In the genomic region with DNA sequence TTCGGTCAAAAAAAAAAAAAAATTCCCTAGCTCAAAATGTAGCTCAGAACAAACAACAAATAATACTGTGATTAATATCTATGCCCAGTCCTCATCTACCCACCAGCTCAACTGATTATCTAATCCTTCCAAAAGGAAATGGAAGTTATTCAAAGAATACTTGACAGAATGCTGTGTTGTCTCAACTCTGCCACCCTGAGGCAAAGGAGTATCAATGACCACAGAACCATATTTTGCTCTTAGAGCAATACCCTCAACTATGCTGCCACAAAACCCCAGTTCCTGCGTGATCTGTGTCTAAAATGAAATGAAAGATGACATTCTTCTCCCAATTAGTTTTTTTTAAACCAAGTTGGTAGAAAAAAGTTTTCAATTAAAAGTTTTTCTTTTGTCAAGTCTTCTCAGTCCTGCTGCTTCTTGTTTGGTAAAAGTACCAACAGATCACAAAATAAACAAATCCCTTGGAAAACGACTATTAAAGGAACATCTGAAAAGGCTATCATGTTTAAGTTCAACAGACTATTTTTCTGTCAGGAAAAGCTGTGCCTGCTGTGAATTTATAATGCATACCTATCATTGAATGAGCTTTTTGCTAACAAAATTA, we compare ENCODE assay signal across 2 cellular contexts.
TF ChIP-seq lines count a peak whose summit lies in the region.

No MANE protein-coding gene starts in this region.

TF ChIP-seq in A549, 52 proteins besides CTCF, POLR2A, EP300 and RAD21 (continued from another document):
- no peak for TF ChIP-seq PBX3 (IDR thresholded peaks at IDR 0.05)
- TF ChIP-seq SMC3 (IDR thresholded peaks at IDR 0.05), result peak; percentile 15; the same call in 1 of the 3 replicates

TF ChIP-seq in K562, 482 proteins besides CTCF, POLR2A, EP300 and RAD21 (continued from another document):
- TF ChIP-seq SMARCA4 (IDR thresholded peaks at IDR 0.05) (0 out of 2 replicates have a peak, but pooled peaks have one; percentile 25), SRF (CRISPR knock-in tag; IDR thresholded peaks at IDR 0.05) (peak in 1 of 2 experiments; percentile 20; a peak in 1 of 4 replicates), PCBP1 (IDR thresholded peaks at IDR 0.05; ENCODE audit: low read depth, low read length, poor library complexity, severe bottlenecking) (no peak)
- TF ChIP-seq, protein P1, sequence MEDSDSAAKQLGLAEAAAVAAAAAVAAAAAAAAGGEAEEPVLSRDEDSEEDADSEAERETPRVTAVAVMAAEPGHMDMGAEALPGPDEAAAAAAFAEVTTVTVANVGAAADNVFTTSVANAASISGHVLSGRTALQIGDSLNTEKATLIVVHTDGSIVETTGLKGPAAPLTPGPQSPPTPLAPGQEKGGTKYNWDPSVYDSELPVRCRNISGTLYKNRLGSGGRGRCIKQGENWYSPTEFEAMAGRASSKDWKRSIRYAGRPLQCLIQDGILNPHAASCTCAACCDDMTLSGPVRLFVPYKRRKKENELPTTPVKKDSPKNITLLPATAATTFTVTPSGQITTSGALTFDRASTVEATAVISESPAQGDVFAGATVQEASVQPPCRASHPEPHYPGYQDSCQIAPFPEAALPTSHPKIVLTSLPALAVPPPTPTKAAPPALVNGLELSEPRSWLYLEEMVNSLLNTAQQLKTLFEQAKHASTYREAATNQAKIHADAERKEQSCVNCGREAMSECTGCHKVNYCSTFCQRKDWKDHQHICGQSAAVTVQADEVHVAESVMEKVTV (CRISPR knock-in tag; IDR thresholded peaks at IDR 0.05), result peak; percentile 28; the same call in 1 of the 2 replicates
